In genomic region chr3:1068985-1069384, GRCh38 we compare ENCODE assay signal across 24 cellular contexts. TPM values are rescaled to one million over a fixed set of nuclear protein-coding genes. Genes with fewer than 3 reads are reported as not detected.
DNase-seq lines count a peak whose midpoint lies in the region; ATAC-seq and TF ChIP-seq lines count a peak whose summit lies in the region.
"Had no signal": no experiment of that assay in that cellular context is flagged by ENCODE, and none has a peak within 500 bp of the region (broad histone marks: within the 10 kb centered on the region; RNA-seq: fewer than 3 reads in every experiment).

No MANE protein-coding gene starts in this region.

- peaks cover 6% of the 10 kb centered on the region for H3K4me1 Mint-ChIP-seq in MCF 10A (ENCODE audit: insufficient read depth, unreplicated experiment)
- H3K4me1 Mint-ChIP-seq in activated T-helper 1 cell treated with anti-CD3 and anti-CD28 coated beads, Interleukin-12 subunit alpha, Interleukin-12 subunit beta, Interleukin-2, Interleukin-4 antibody, amounts not matched to agents 30 ng/mL and 10 ng/mL and 1 ng/mL, durations not matched to agents 14 hours and 24 hours and 36 hours (ENCODE audit: low read depth), result no peaks in the 10 kb centered on the region
- H3K4me1 Mint-ChIP-seq: CD4-positive, CD25-positive, alpha-beta regulatory T cell had no signal

- CTCF ChIA-PET in mammary epithelial cell (lab: Charles Lee; ENCODE audit: low non-redundant PET), result no interaction called here
- CTCF ChIA-PET in MCF 10A (lab: Yijun Ruan, JAX), result no interaction called here

- ATAC-seq in foreskin keratinocyte (peak; percentile 28), GM21367 (IDR thresholded peaks at IDR 0.05; ENCODE audit: unreplicated experiment) (no peak)
- ATAC-seq: PC-3 had no signal

- H3K79me2 ChIP-seq in mammary epithelial cell (ENCODE audit: insufficient read depth, low read length), result no peaks in the 10 kb centered on the region

- no peak overlapping the region for H3K4me3 ChIP-seq in mammary epithelial cell (replicated peaks in 1 of 3; ENCODE audit: insufficient read depth in 1 of 3, low read depth in 2 of 3, low read length in 3 of 3)

- TF ChIP-seq CTCF in mammary epithelial cell (conservative IDR thresholded peaks at IDR 0.05 in 1 of 2, IDR thresholded peaks at IDR 0.05 in 1 of 2; ENCODE audit: extremely low read depth in 1 of 2, insufficient read depth in 1 of 2, low read depth in 1 of 2, low read length in 2 of 2), result no peak
- TF ChIP-seq CTCF in MCF 10A (IDR thresholded peaks at IDR 0.05; ENCODE audit: unreplicated experiment), result no peak
- no peak for TF ChIP-seq CTCF in foreskin keratinocyte (conservative IDR thresholded peaks at IDR 0.05)

- no peaks in the 10 kb centered on the region for H3K27me3 Mint-ChIP-seq in MCF 10A (ENCODE audit: insufficient read depth, unreplicated experiment)
- no peaks in the 10 kb centered on the region for H3K27me3 Mint-ChIP-seq in activated T-helper 1 cell treated with anti-CD3 and anti-CD28 coated beads, Interleukin-12 subunit alpha, Interleukin-12 subunit beta, Interleukin-2, Interleukin-4 antibody, amounts not matched to agents 30 ng/mL and 10 ng/mL and 1 ng/mL, durations not matched to agents 14 hours and 24 hours and 36 hours (ENCODE audit: insufficient read depth)
- H3K27me3 Mint-ChIP-seq: CD4-positive, CD25-positive, alpha-beta regulatory T cell had no signal

- in situ Hi-C loops in mammary epithelial cell (cut with MboI; ENCODE audit: low sequenced_read_pairs in 2 of 2), result no loop called here

- peak overlapping the region; percentile 87 for H2AFZ ChIP-seq in mammary epithelial cell (ENCODE audit: low read depth, low read length)

- intact Hi-C loops in mammary epithelial cell (cut with micrococcal nuclease) (no loop called here), MCF 10A (cut with micrococcal nuclease) (no loop called here)
- intact Hi-C loops in activated T-helper 1 cell treated with anti-CD3 and anti-CD28 coated beads, Interleukin-12 subunit alpha, Interleukin-12 subunit beta, Interleukin-2, Interleukin-4 antibody, amounts not matched to agents 30 ng/mL and 10 ng/mL and 1 ng/mL, durations not matched to agents 14 hours and 24 hours and 36 hours (cut with micrococcal nuclease), result no loop called here

- H3K4me1 ChIP-seq in mammary epithelial cell (ENCODE audit: insufficient read depth, low read length), result no peaks in the 10 kb centered on the region
- H3K4me1 ChIP-seq in foreskin keratinocyte, result no peaks in the 10 kb centered on the region

- H3K9me3 ChIP-seq in mammary epithelial cell (replicated peaks; ENCODE audit: insufficient read depth, low read length), result no peaks in the 10 kb centered on the region

- H3K27me3 ChIP-seq in mammary epithelial cell (ENCODE audit: insufficient read depth, low read length) (no peaks in the 10 kb centered on the region), foreskin keratinocyte (no peaks in the 10 kb centered on the region)

- POLR2A ChIA-PET in MCF 10A (lab: Yijun Ruan, JAX), result no interaction called here

- no peak overlapping the region for H3K9ac ChIP-seq in mammary epithelial cell (ENCODE audit: insufficient read depth, low read length)
- H3K9ac ChIP-seq: KMS-11 had no signal

- H3K4me3 Mint-ChIP-seq in MCF 10A (ENCODE audit: unreplicated experiment), result no peak overlapping the region
- no peak overlapping the region for H3K4me3 Mint-ChIP-seq in activated T-helper 1 cell treated with anti-CD3 and anti-CD28 coated beads, Interleukin-12 subunit alpha, Interleukin-12 subunit beta, Interleukin-2, Interleukin-4 antibody, amounts not matched to agents 30 ng/mL and 10 ng/mL and 1 ng/mL, durations not matched to agents 14 hours and 24 hours and 36 hours
- H3K4me3 Mint-ChIP-seq: CD4-positive, CD25-positive, alpha-beta regulatory T cell had no signal

- no peaks in the 10 kb centered on the region for H3K9me3 Mint-ChIP-seq in MCF 10A (ENCODE audit: unreplicated experiment)
- H3K9me3 Mint-ChIP-seq in activated T-helper 1 cell treated with anti-CD3 and anti-CD28 coated beads, Interleukin-12 subunit alpha, Interleukin-12 subunit beta, Interleukin-2, Interleukin-4 antibody, amounts not matched to agents 30 ng/mL and 10 ng/mL and 1 ng/mL, durations not matched to agents 14 hours and 24 hours and 36 hours, result peaks cover 4% of the 10 kb centered on the region

- DNase-seq in mammary epithelial cell (no peak), MCF 10A (ENCODE audit: unreplicated experiment) (no peak), foreskin keratinocyte (peak in 1 of 2 donors; percentile 37), left kidney (ENCODE audit: low read depth, low spot score) (peak; percentile 23)
- no peak for DNase-seq in activated CD4-positive, alpha-beta T cell treated with anti-CD3 and anti-CD28 coated beads, Interleukin-2, amount 50 U/mL, for 1 hour
- no peak for DNase-seq in activated T-helper 1 cell treated with anti-CD3 and anti-CD28 coated beads, Interleukin-12 subunit alpha, Interleukin-12 subunit beta, Interleukin-2, Interleukin-4 antibody, amounts not matched to agents 30 ng/mL and 10 ng/mL and 1 ng/mL, durations not matched to agents 14 hours and 24 hours and 36 hours (ENCODE audit: low spot score)
- DNase-seq: CD4-positive, CD25-positive, alpha-beta regulatory T cell; DMS53; GOT3; HCEC 1CT; IMR-90; NCI-H1048; NCI-H1694; NCI-H2029 treated with DMSO at 0.1 percent for 48 hours; NCI-H2171; NCI-H524; NCI-H748 treated with DMSO at 0.1 percent for 48 hours; PC-3 had no signal

- WGBS in mammary epithelial cell (ENCODE audit: low coverage, missing lambda C conversion rate), result 72% methylated on average over 4 of the region's 4 CpGs

- H4K20me1 ChIP-seq in mammary epithelial cell (ENCODE audit: insufficient read depth, low read length), result no peaks in the 10 kb centered on the region

- H3K4me2 ChIP-seq in mammary epithelial cell (ENCODE audit: insufficient read depth, low read depth, low read length), result peak overlapping the region; percentile 19
- H3K4me2 ChIP-seq: KMS-11 had no signal

- no TSS peak for BruUV-seq in mammary epithelial cell (replicated peaks; lab: Mats Ljungman, UMichigan)
- no TSS peak for BruUV-seq in MCF 10A (replicated peaks; lab: Mats Ljungman, UMichigan)

- dilution Hi-C loops in mammary epithelial cell (cut with HindIII; ENCODE audit: low sequenced_read_pairs), result no loop called here

- H3K27ac ChIP-seq in mammary epithelial cell (ENCODE audit: insufficient read depth, low read depth, low read length), result no peak overlapping the region
- no peak overlapping the region for H3K27ac ChIP-seq in foreskin keratinocyte
- H3K27ac ChIP-seq: KMS-11 had no signal

- H3K36me3 ChIP-seq in mammary epithelial cell (ENCODE audit: insufficient read depth, low read length), result no peaks in the 10 kb centered on the region

- H3K36me3 Mint-ChIP-seq in MCF 10A (ENCODE audit: insufficient read depth, unreplicated experiment), result no peaks in the 10 kb centered on the region
- H3K36me3 Mint-ChIP-seq in activated T-helper 1 cell treated with anti-CD3 and anti-CD28 coated beads, Interleukin-12 subunit alpha, Interleukin-12 subunit beta, Interleukin-2, Interleukin-4 antibody, amounts not matched to agents 30 ng/mL and 10 ng/mL and 1 ng/mL, durations not matched to agents 14 hours and 24 hours and 36 hours (ENCODE audit: low read depth), result no peaks in the 10 kb centered on the region
- H3K36me3 Mint-ChIP-seq: CD4-positive, CD25-positive, alpha-beta regulatory T cell had no signal

- no peak overlapping the region for H3K27ac Mint-ChIP-seq in MCF 10A (ENCODE audit: low read depth, unreplicated experiment)
- no peak overlapping the region for H3K27ac Mint-ChIP-seq in activated T-helper 1 cell treated with anti-CD3 and anti-CD28 coated beads, Interleukin-12 subunit alpha, Interleukin-12 subunit beta, Interleukin-2, Interleukin-4 antibody, amounts not matched to agents 30 ng/mL and 10 ng/mL and 1 ng/mL, durations not matched to agents 14 hours and 24 hours and 36 hours
- H3K27ac Mint-ChIP-seq: CD4-positive, CD25-positive, alpha-beta regulatory T cell had no signal

RNA-seq across cellular contexts. Expression of gene CNTN6, which starts 23.8 kb away (rescaled TPM):
- total RNA-seq in mammary epithelial cell (under 1 TPM in 1 of 2 donors, not detected in 1; under 0.01 TPM), MCF 10A (2022) (not detected in 2 replicates), foreskin keratinocyte (not detected in 2 replicates)
- polyA plus RNA-seq in mammary epithelial cell (not detected), foreskin keratinocyte (not detected in 2 replicates)
- polyA minus RNA-seq in mammary epithelial cell, result not detected
- total RNA-seq in activated T-helper 1 cell treated with anti-CD3 and anti-CD28 coated beads, Interleukin-12 subunit alpha, Interleukin-12 subunit beta, Interleukin-2, Interleukin-4 antibody, amounts not matched to agents 30 ng/mL and 10 ng/mL and 1 ng/mL, durations not matched to agents 14 hours and 24 hours and 36 hours, result not detected in 2 replicates
- total RNA-seq: A172; CD4-positive, CD25-positive, alpha-beta regulatory T cell; Daoy; G401; IMR-90; PC-3 had no signal
- polyA plus RNA-seq: BJ; CD4-positive, CD25-positive, alpha-beta regulatory T cell; IMR-90 had no signal
